22 cellular contexts compared by ENCODE assay signal in genomic region chr10:6353526-6353925, GRCh38.
"Had no signal": no experiment of that assay in that cellular context is flagged by ENCODE, and none has a peak within 500 bp of the region (broad histone marks: within the 10 kb centered on the region; RNA-seq: fewer than 3 reads in every experiment).

No MANE protein-coding gene starts in this region.

- H3K27me3 Mint-ChIP-seq: progenitor cell of endocrine pancreas; stimulated activated naive CD8-positive, alpha-beta T cell treated with anti-CD3 and anti-CD28 coated beads, Interleukin-15, Interleukin-2, amounts not matched to agents 100 ng/mL and 50 ng/mL, for 24 hours had no signal

- H3K4me1 ChIP-seq: tibial artery had no signal

- H3K27ac Mint-ChIP-seq: activated T-helper 2 cell treated with anti-CD3 and anti-CD28 coated beads, Interferon-gamma antibody, Interleukin-2, Interleukin-4, amounts not matched to agents 10 μg/mL and 5 μg/mL and 100 μg/mL, durations not matched to agents 14 hours and 24 hours and 36 hours; immature natural killer cell; memory B cell; progenitor cell of endocrine pancreas; stimulated activated naive CD8-positive, alpha-beta T cell treated with anti-CD3 and anti-CD28 coated beads, Interleukin-15, Interleukin-2, amounts not matched to agents 100 ng/mL and 50 ng/mL, for 24 hours had no signal

- H3K4me3 ChIP-seq: coronary artery, esophagus muscularis mucosa, hepatocyte, tibial artery had no signal

- H3K27ac ChIP-seq: coronary artery, esophagus muscularis mucosa, hepatocyte, tibial artery had no signal

- DNase-seq: activated CD4-positive, alpha-beta T cell treated with anti-CD3 and anti-CD28 coated beads, Interleukin-2, amount 50 U/mL, for 48 hours; activated CD8-positive, alpha-beta memory T cell treated with anti-CD3 and anti-CD28 coated beads, Interleukin-2, amount 50 U/mL, for 48 hours; activated naive CD4-positive, alpha-beta T cell treated with Interleukin-2 at 50 U/mL for 16 hours; activated T-cell treated with anti-CD3 and anti-CD28 coated beads, Interleukin-2, amount 50 U/mL, for 4 hours; amygdala; cerebellar nuclear complex; glutamatergic neuron; immature natural killer cell; occipital lobe; right cardiac atrium; stimulated activated CD4-positive, alpha-beta T cell treated with anti-CD3 and anti-CD28 coated beads, Interleukin-12 subunit alpha, Interleukin-12 subunit beta, amount 100 ng/mL, for 4 hours; substantia nigra; T-helper 1 cell; tibial artery had no signal

- H3K36me3 ChIP-seq: esophagus muscularis mucosa had no signal

- ATAC-seq: activated T-cell treated with anti-CD3 and anti-CD28 coated beads, Interleukin-2, amount 50 U/mL, for 4 hours; right cardiac atrium had no signal

- H3K27me3 ChIP-seq: esophagus muscularis mucosa, hepatocyte, tibial artery had no signal

- H3K4me1 Mint-ChIP-seq: neural crest cell had no signal

- H3K4me3 Mint-ChIP-seq: activated T-cell treated with anti-CD3 and anti-CD28 coated beads, Interleukin-2, amount 50 U/mL, for 4 hours; immature natural killer cell; memory B cell; neural crest cell; stimulated activated naive CD8-positive, alpha-beta T cell treated with anti-CD3 and anti-CD28 coated beads, Interleukin-15, Interleukin-2, amounts not matched to agents 100 ng/mL and 50 ng/mL, for 24 hours had no signal
